Comparison of ENCODE assay signal across 13 cellular contexts in the genomic region with DNA sequence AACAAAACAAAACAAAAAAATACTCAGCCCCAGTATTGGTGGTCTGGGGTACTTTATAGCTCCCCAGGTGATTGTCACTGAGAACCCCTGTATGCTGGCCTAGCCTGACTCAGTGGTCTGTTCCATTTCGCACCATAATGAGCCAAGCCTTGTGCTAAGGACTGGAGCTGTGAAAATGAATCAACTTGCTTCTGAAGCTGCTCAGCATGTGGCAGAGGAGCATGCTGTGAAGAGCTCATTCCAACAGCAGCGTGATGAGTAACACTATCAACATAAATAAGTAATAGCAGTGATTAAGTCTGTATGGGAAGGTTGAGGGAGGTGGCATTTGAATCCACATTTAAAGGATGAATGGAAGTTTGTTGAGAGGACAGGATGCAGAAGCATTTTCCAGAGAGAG.
A peak's percentile ranks its signal among the peaks of the same experiment; 100 is the strongest.
DNase-seq lines count a peak whose midpoint lies in the region; ATAC-seq, FAIRE-seq and TF ChIP-seq lines count a peak whose summit lies in the region.
"Had no signal": no experiment of that assay in that cellular context is flagged by ENCODE, and none has a peak within 500 bp of the region (broad histone marks: within the 10 kb centered on the region; RNA-seq: fewer than 3 reads in every experiment).

No MANE protein-coding gene starts in this region.

- H3K79me2 ChIP-seq in K562 (ENCODE audit: control insufficient read depth, insufficient read depth, low read length) (no peaks in the 10 kb centered on the region), keratinocyte (ENCODE audit: control insufficient read depth, insufficient read depth, low read length) (no peaks in the 10 kb centered on the region)

- H4K20me1 ChIP-seq in K562 (replicated peaks; ENCODE audit: control insufficient read depth, insufficient read depth, low read length) = no peaks in the 10 kb centered on the region; the same call in 1 of the 2 replicates
- no peaks in the 10 kb centered on the region for H4K20me1 ChIP-seq in keratinocyte (ENCODE audit: control insufficient read depth, extremely low read depth, insufficient read depth, low read length)

- WGBS in K562 (ENCODE audit: insufficient coverage, low coverage, missing lambda C conversion rate) = 6% methylated on average over 2 of the region's 2 CpGs

- no TSS peak for BruUV-seq in K562 (replicated peaks; lab: Mats Ljungman, UMichigan)

- no peak for TF ChIP-seq RAD21 in K562 (CRISPR knock-in tag; conservative IDR thresholded peaks at IDR 0.05 in 1 of 2, IDR thresholded peaks at IDR 0.05 in 1 of 2)

- intact Hi-C loops in K562 (cut with micrococcal nuclease) = loop anchor here (5.0 kb wide), 1 partner anchor 63 kb away; no protein-coding TSS in a partner anchor
- intact Hi-C loops in upper lobe of right lung (cut with DNase I) = no loop called here
- intact Hi-C loops in left cardiac atrium (cut with DNase I) = no loop called here

- FAIRE-seq in K562 (lab: Jason Lieb, UNC) = peak; percentile 57
- FAIRE-seq in keratinocyte (lab: Jason Lieb, UNC) = peak; percentile 90
- FAIRE-seq: colon, frontal cortex, G401.6 had no signal

- in situ Hi-C loops in Caki2 (cut with HindIII; ENCODE audit: low pct_unique_long_range_greater_than_20kb, low sequenced_read_pairs) = no loop called here
- in situ Hi-C loops in K562 (cut with MboI) = no loop called here

- POLR2A ChIA-PET in K562 (lab: Yijun Ruan, JAX) = no interaction called here

- TF ChIP-seq EP300 in K562 (IDR thresholded peaks at IDR 0.05; ENCODE audit: low read length) = no peak

- CTCF ChIA-PET in K562 (lab: Yijun Ruan, JAX; ENCODE audit: low intra/inter-chr PET ratio) = no interaction called here

- TF ChIP-seq CTCF in K562 (IDR thresholded peaks at IDR 0.05 in 2 of 3, conservative IDR thresholded peaks at IDR 0.05 in 1 of 3; ENCODE audit: insufficient read depth in 2 of 3, low read depth in 1 of 3, low read length in 3 of 3) (no peak), keratinocyte (optimal IDR thresholded peaks at IDR 0.05 in 1 of 3, IDR thresholded peaks at IDR 0.05 in 1 of 3, conservative IDR thresholded peaks at IDR 0.05 in 1 of 3; ENCODE audit: extremely low read depth in 1 of 3, insufficient read depth in 2 of 3, low read length in 3 of 3) (no peak), upper lobe of right lung (IDR thresholded peaks at IDR 0.05) (no peak)

- ATAC-seq in K562 = no peak
- ATAC-seq in upper lobe of right lung = no peak
- ATAC-seq in left cardiac atrium = no peak
- ATAC-seq in GM21717 (IDR thresholded peaks at IDR 0.05; ENCODE audit: unreplicated experiment) = no peak

- DNase-seq in Caki2 (ENCODE audit: low read depth) (peak; percentile 52), M059J (ENCODE audit: low read depth) (peak; percentile 57), K562 (ENCODE audit: extremely low read depth in 1 of 4, low spot score in 3 of 4) (no peak), keratinocyte (ENCODE audit: low read depth, low spot score) (peak; percentile 81), substantia nigra (lab: John Stamatoyannopoulos, UW) (no peak), upper lobe of right lung (no peak), left cardiac atrium (no peak)
- DNase-seq: activated naive CD4-positive, alpha-beta T cell treated with anti-CD3 and anti-CD28 coated beads, Interleukin-2, amount 10 ng/mL, durations not matched to agents 7 days and 5 days; NCI-H187 had no signal

- H3K27ac ChIP-seq in K562 (ENCODE audit: extremely low read depth, low read depth, low read length) (no peak overlapping the region), keratinocyte (ENCODE audit: control insufficient read depth, insufficient read depth, low read length) (peak overlapping the region; percentile 78), substantia nigra (ENCODE audit: low read depth, low read length, poor library complexity, severe bottlenecking) (no peak overlapping the region), upper lobe of right lung (no peak overlapping the region)

- no peak for TF ChIP-seq POLR2A in K562 (conservative IDR thresholded peaks at IDR 0.05)

- no peak overlapping the region for H2AFZ ChIP-seq in K562 (ENCODE audit: low read depth, low read length)
- no peak overlapping the region for H2AFZ ChIP-seq in keratinocyte (ENCODE audit: control insufficient read depth, low read length)

- H3K4me1 ChIP-seq in K562 (replicated peaks in 1 of 2; ENCODE audit: control insufficient read depth in 2 of 2, insufficient read depth in 2 of 2, low read length in 2 of 2) (peaks cover 0 to 20% of the 10 kb centered on the region in 2 experiments; a peak in 4 of 5 replicates), keratinocyte (ENCODE audit: control insufficient read depth, extremely low read depth, insufficient read depth, low read length) (peaks cover 78% of the 10 kb centered on the region), upper lobe of right lung (peaks cover 14% of the 10 kb centered on the region)

- H3K36me3 ChIP-seq in K562 (ENCODE audit: control insufficient read depth, insufficient read depth, low read length) (no peaks in the 10 kb centered on the region), keratinocyte (ENCODE audit: control insufficient read depth in 2 of 2, extremely low read depth in 1 of 2, insufficient read depth in 2 of 2, low read length in 2 of 2) (no peaks in the 10 kb centered on the region), upper lobe of right lung (no peaks in the 10 kb centered on the region)

- dilution Hi-C loops in keratinocyte (cut with MboI; ENCODE audit: extremely low pct_ligation_motif_present, low sequenced_read_pairs) = no loop called here

- no peaks in the 10 kb centered on the region for H3K9me1 ChIP-seq in K562 (ENCODE audit: control insufficient read depth, insufficient read depth, low read length)
- peaks cover 3% of the 10 kb centered on the region for H3K9me1 ChIP-seq in keratinocyte (ENCODE audit: control insufficient read depth, extremely low read depth, insufficient read depth, low read length)

- no peak overlapping the region for H3K4me3 ChIP-seq in K562
- no peak overlapping the region for H3K4me3 ChIP-seq in keratinocyte (ENCODE audit: control insufficient read depth in 2 of 3, extremely low read depth in 1 of 3, insufficient read depth in 2 of 3, low read depth in 1 of 3, low read length in 3 of 3)
- H3K4me3 ChIP-seq in upper lobe of right lung = no peak overlapping the region

- H3K4me2 ChIP-seq in K562 (ENCODE audit: insufficient read depth, low read length) = no peak overlapping the region
- peak overlapping the region; percentile 78 for H3K4me2 ChIP-seq in keratinocyte (ENCODE audit: control insufficient read depth, extremely low read depth, insufficient read depth, low read depth, low read length)

- H3K9ac ChIP-seq in K562 (ENCODE audit: insufficient read depth in 1 of 2, low read depth in 2 of 2, low read length in 2 of 2) = no peak overlapping the region
- peak overlapping the region; percentile 48 for H3K9ac ChIP-seq in keratinocyte (ENCODE audit: control insufficient read depth, extremely low read depth, insufficient read depth, low read length)

- H3K27me3 ChIP-seq in K562 (ENCODE audit: control insufficient read depth in 2 of 2, insufficient read depth in 2 of 2, low read length in 2 of 2) = peaks cover 7 to 17% of the 10 kb centered on the region in 2 experiments; a peak in 4 of 5 replicates
- H3K27me3 ChIP-seq in keratinocyte (ENCODE audit: control insufficient read depth, extremely low read depth, insufficient read depth, low read length) = no peaks in the 10 kb centered on the region
- no peaks in the 10 kb centered on the region for H3K27me3 ChIP-seq in upper lobe of right lung

- H3K9me3 ChIP-seq in K562 (replicated peaks; ENCODE audit: control insufficient read depth, insufficient read depth, low read depth, low read length) (no peaks in the 10 kb centered on the region), keratinocyte (ENCODE audit: control insufficient read depth, low read depth, low read length) (no peaks in the 10 kb centered on the region), upper lobe of right lung (no peaks in the 10 kb centered on the region)

TF ChIP-seq in K562, 482 proteins besides CTCF, POLR2A, EP300 and RAD21 (continues in another document):
- TF ChIP-seq, protein P1, sequence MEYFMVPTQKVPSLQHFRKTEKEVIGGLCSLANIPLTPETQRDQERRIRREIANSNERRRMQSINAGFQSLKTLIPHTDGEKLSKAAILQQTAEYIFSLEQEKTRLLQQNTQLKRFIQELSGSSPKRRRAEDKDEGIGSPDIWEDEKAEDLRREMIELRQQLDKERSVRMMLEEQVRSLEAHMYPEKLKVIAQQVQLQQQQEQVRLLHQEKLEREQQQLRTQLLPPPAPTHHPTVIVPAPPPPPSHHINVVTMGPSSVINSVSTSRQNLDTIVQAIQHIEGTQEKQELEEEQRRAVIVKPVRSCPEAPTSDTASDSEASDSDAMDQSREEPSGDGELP (CRISPR knock-in tag; IDR thresholded peaks at IDR 0.05; ENCODE audit: borderline replicate concordance) = no peak
- TF ChIP-seq, protein P2, sequence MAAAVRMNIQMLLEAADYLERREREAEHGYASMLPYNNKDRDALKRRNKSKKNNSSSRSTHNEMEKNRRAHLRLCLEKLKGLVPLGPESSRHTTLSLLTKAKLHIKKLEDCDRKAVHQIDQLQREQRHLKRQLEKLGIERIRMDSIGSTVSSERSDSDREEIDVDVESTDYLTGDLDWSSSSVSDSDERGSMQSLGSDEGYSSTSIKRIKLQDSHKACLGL (CRISPR knock-in tag; IDR thresholded peaks at IDR 0.05; ENCODE audit: borderline replicate concordance, poor library complexity, severe bottlenecking) = no peak
- TF ChIP-seq BMI1 (IDR thresholded peaks at IDR 0.05; ENCODE audit: low read length) = no peak
- TF ChIP-seq ZNF165 (CRISPR knock-in tag; IDR thresholded peaks at IDR 0.05; ENCODE audit: borderline replicate concordance) = no peak
- TF ChIP-seq, protein P3, sequence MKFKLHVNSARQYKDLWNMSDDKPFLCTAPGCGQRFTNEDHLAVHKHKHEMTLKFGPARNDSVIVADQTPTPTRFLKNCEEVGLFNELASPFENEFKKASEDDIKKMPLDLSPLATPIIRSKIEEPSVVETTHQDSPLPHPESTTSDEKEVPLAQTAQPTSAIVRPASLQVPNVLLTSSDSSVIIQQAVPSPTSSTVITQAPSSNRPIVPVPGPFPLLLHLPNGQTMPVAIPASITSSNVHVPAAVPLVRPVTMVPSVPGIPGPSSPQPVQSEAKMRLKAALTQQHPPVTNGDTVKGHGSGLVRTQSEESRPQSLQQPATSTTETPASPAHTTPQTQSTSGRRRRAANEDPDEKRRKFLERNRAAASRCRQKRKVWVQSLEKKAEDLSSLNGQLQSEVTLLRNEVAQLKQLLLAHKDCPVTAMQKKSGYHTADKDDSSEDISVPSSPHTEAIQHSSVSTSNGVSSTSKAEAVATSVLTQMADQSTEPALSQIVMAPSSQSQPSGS (CRISPR knock-in tag; IDR thresholded peaks at IDR 0.05) = no peak
- no peak for TF ChIP-seq ZBTB8A (IDR thresholded peaks at IDR 0.05; ENCODE audit: partially characterized antibody)
- TF ChIP-seq, protein P4, sequence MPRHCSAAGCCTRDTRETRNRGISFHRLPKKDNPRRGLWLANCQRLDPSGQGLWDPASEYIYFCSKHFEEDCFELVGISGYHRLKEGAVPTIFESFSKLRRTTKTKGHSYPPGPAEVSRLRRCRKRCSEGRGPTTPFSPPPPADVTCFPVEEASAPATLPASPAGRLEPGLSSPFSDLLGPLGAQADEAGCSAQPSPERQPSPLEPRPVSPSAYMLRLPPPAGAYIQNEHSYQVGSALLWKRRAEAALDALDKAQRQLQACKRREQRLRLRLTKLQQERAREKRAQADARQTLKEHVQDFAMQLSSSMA (CRISPR knock-in tag; IDR thresholded peaks at IDR 0.05) = no peak

Comparison
In these comparisons a context has a peak if more than half of its experiments do, and no peak if none do; other contexts are left out.
1. DNase-seq: peak in Caki2 (single experiment), M059J (single experiment) and keratinocyte (single experiment); none in K562 (0 of 4), substantia nigra (0 of 49), upper lobe of right lung (single experiment) and left cardiac atrium (single experiment).